ENCODE assay signal across 8 cellular contexts in genomic region chr3:171646357-171647133, GRCh38.
DNase-seq lines count a peak whose midpoint lies in the region; ATAC-seq, FAIRE-seq and TF ChIP-seq lines count a peak whose summit lies in the region.

No MANE protein-coding gene starts in this region.

- no peak overlapping the region for H3K4me3 Mint-ChIP-seq in stimulated activated effector memory CD8-positive, alpha-beta T cell treated with anti-CD3 and anti-CD28 coated beads, Interleukin-12 subunit alpha, Interleukin-12 subunit beta, amount 100 ng/mL, for 72 hours

- no peaks in the 10 kb centered on the region for H3K27me3 ChIP-seq in BE2C
- no peaks in the 10 kb centered on the region for H3K27me3 ChIP-seq in body of pancreas
- no peaks in the 10 kb centered on the region for H3K27me3 ChIP-seq in transverse colon

- TF ChIP-seq EP300 in transverse colon (IDR thresholded peaks at IDR 0.05; ENCODE audit: low read depth) = no peak

- 39 to 43% methylated on average over 4 of the region's 4 CpGs for WGBS in body of pancreas, 2 donors
- WGBS in transverse colon (ENCODE audit: low coverage in 1 of 2), 2 donors = 39 to 47% methylated on average over 3 to 4 of the region's 4 CpGs

- peak; percentile 85 for FAIRE-seq in GM19239 (lab: Jason Lieb, UNC)

- H3K27ac Mint-ChIP-seq in stimulated activated effector memory CD8-positive, alpha-beta T cell treated with anti-CD3 and anti-CD28 coated beads, Interleukin-12 subunit alpha, Interleukin-12 subunit beta, amount 100 ng/mL, for 72 hours = no peak overlapping the region

- no peaks in the 10 kb centered on the region for H3K36me3 ChIP-seq in BE2C
- no peaks in the 10 kb centered on the region for H3K36me3 ChIP-seq in body of pancreas (replicated peaks in 1 of 2; ENCODE audit: insufficient read depth in 1 of 2, low read depth in 2 of 2)
- H3K36me3 ChIP-seq in transverse colon = peaks cover 0 to 2% (median 0%) of the 10 kb centered on the region in 4 donors

- no peaks in the 10 kb centered on the region for H3K4me1 Mint-ChIP-seq in stimulated activated effector memory CD8-positive, alpha-beta T cell treated with anti-CD3 and anti-CD28 coated beads, Interleukin-12 subunit alpha, Interleukin-12 subunit beta, amount 100 ng/mL, for 72 hours

- H3K9me3 ChIP-seq in BE2C (no peaks in the 10 kb centered on the region), body of pancreas (no peaks in the 10 kb centered on the region), transverse colon (no peaks in the 10 kb centered on the region)

- in situ Hi-C loops in transverse colon (cut with MboI; ENCODE audit: low pct_ligation_motif_present in 1 of 4, low pct_unique_long_range_greater_than_20kb in 1 of 4, low sequenced_read_pairs in 3 of 4) = loop anchor here in 2 of 4 donors (10.0 to 25.0 kb wide), 2 partner anchors 128 to 191 kb away; partner anchors contain the start of gene TMEM212 (in 1 of the 2)

- TF ChIP-seq CTCF in BE2C (IDR thresholded peaks at IDR 0.05; ENCODE audit: low read depth, low read length) (peak; percentile 68), body of pancreas (IDR thresholded peaks at IDR 0.05) (peak; percentile 15 to 68 (median 61)), transverse colon (IDR thresholded peaks at IDR 0.05) (peak; percentile 57 to 68 (median 63))

- peak; percentile 60 for ATAC-seq in body of pancreas
- no peak for ATAC-seq in stimulated activated effector memory CD8-positive, alpha-beta T cell treated with anti-CD3 and anti-CD28 coated beads, Interleukin-12 subunit alpha, Interleukin-12 subunit beta, amount 100 ng/mL, for 72 hours

- intact Hi-C loops in body of pancreas (cut with DNase I) = loop anchor here (10.0 kb wide), 1 partner anchor 128 kb away; no protein-coding TSS in a partner anchor
- intact Hi-C loops in transverse colon (cut with DNase I; ENCODE audit: low total_unique reads) = loop anchor here (10.0 kb wide), 1 partner anchor 128 kb away; no protein-coding TSS in a partner anchor

- H3K4me3 ChIP-seq in BE2C (ENCODE audit: low read depth, low read length) (no peak overlapping the region), body of pancreas (no peak overlapping the region), transverse colon (no peak overlapping the region)

- no peaks in the 10 kb centered on the region for H3K36me3 Mint-ChIP-seq in stimulated activated effector memory CD8-positive, alpha-beta T cell treated with anti-CD3 and anti-CD28 coated beads, Interleukin-12 subunit alpha, Interleukin-12 subunit beta, amount 100 ng/mL, for 72 hours

- TF ChIP-seq POLR2A in body of pancreas (IDR thresholded peaks at IDR 0.05) = no peak
- no peak for TF ChIP-seq POLR2A in transverse colon (IDR thresholded peaks at IDR 0.05)

- no peaks in the 10 kb centered on the region for H3K9me3 Mint-ChIP-seq in stimulated activated effector memory CD8-positive, alpha-beta T cell treated with anti-CD3 and anti-CD28 coated beads, Interleukin-12 subunit alpha, Interleukin-12 subunit beta, amount 100 ng/mL, for 72 hours

- DNase-seq in BE2C = peak; percentile 59
- DNase-seq in GM19239 (ENCODE audit: insufficient read length, low spot score) = no peak
- peak; percentile 55 for DNase-seq in NCI-H2227 (lab: John Stamatoyannopoulos, UW; ENCODE audit: unreplicated experiment)
- no peak for DNase-seq in body of pancreas
- DNase-seq in iris pigment epithelial cell (ENCODE audit: low read depth) = peak; percentile 78
- DNase-seq in transverse colon = no peak
- DNase-seq in activated CD4-positive, alpha-beta T cell treated with anti-CD3 and anti-CD28 coated beads for 1 hour = no peak
- DNase-seq in stimulated activated effector memory CD8-positive, alpha-beta T cell treated with anti-CD3 and anti-CD28 coated beads, Interleukin-12 subunit alpha, Interleukin-12 subunit beta, amount 100 ng/mL, for 72 hours (ENCODE audit: low spot score in 2 of 2) = no peak

- H3K27ac ChIP-seq in body of pancreas (peak overlapping the region in 1 of 4 donors; percentile 34), transverse colon (peak overlapping the region in 2 of 4 donors; percentile 47 to 58)

- H3K4me1 ChIP-seq in BE2C (peaks cover 9% of the 10 kb centered on the region), body of pancreas (no peaks in the 10 kb centered on the region), transverse colon (peaks cover 0 to 5% (median 0%) of the 10 kb centered on the region in 4 donors)

Comparison
In these comparisons a context has a peak if more than half of its experiments do, and no peak if none do; other contexts are left out.
1. DNase-seq: peak in BE2C (single experiment), NCI-H2227 (single experiment) and iris pigment epithelial cell (single experiment); none in GM19239 (single experiment), body of pancreas (0 of 4), transverse colon (single experiment), activated CD4-positive, alpha-beta T cell treated with anti-CD3 and anti-CD28 coated beads for 1 hour (single experiment) and stimulated activated effector memory CD8-positive, alpha-beta T cell treated with anti-CD3 and anti-CD28 coated beads, Interleukin-12 subunit alpha, Interleukin-12 subunit beta, amount 100 ng/mL, for 72 hours (0 of 2).
2. Peak in every context shown above with its lines, with median percentiles within 50 percentile points of each other: CTCF ChIP-seq.